In the genomic region with DNA sequence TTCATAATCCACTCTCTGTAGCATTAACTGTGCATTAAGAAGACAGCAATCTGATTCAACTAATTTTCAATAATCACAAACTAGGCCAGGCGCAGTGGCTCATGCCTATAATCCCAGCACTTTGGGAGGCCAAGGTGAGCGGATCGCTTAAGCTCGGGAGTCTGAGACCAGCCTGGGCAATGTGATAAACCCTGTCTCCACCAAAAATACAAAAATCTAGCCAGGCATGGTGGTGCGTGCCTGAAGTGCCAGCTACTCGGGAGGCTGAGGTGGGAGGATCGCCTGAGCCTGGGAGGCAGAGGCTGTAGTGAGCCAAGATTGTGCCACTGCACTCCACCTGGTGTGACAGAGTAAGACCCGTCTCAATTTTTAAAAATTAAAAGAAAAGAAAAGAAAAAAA, we compare ENCODE assay signal across 22 cellular contexts. TPM values are rescaled to one million over a fixed set of nuclear protein-coding genes. Genes with fewer than 3 reads are reported as not detected.
DNase-seq lines count a peak whose midpoint lies in the region; ATAC-seq and TF ChIP-seq lines count a peak whose summit lies in the region.
"Had no signal": no experiment of that assay in that cellular context is flagged by ENCODE, and none has a peak within 500 bp of the region (broad histone marks: within the 10 kb centered on the region; RNA-seq: fewer than 3 reads in every experiment).

No MANE protein-coding gene starts in this region.

- peaks cover 23 to 50% (median 47%) of the 10 kb centered on the region in 4 donors for H3K4me1 ChIP-seq in esophagus muscularis mucosa

- H3K27me3 Mint-ChIP-seq in CD4-positive, alpha-beta T cell, result no peaks in the 10 kb centered on the region
- no peaks in the 10 kb centered on the region for H3K27me3 Mint-ChIP-seq in T-cell
- no peaks in the 10 kb centered on the region for H3K27me3 Mint-ChIP-seq in stimulated activated memory B cell treated with anti-CD40 and anti-IgM and Interleukin-4, amounts not matched to agents 10 μg/mL and 1 μg/mL and 100 μg/mL, for 72 hours

- no peak for TF ChIP-seq EP300 in esophagus muscularis mucosa (IDR thresholded peaks at IDR 0.05)

- no peak for TF ChIP-seq POLR2A in esophagus muscularis mucosa (IDR thresholded peaks at IDR 0.05; ENCODE audit: low read depth)

- H3K36me3 ChIP-seq in esophagus muscularis mucosa, result no peaks in the 10 kb centered on the region

- POLR2A ChIA-PET in CD4-positive, alpha-beta T cell (lab: Charles Lee), result no interaction called here
- POLR2A ChIA-PET in T-cell (lab: Charles Lee), result no interaction called here

- CTCF ChIA-PET in CD4-positive, alpha-beta T cell (lab: Charles Lee), result no interaction called here
- CTCF ChIA-PET in T-cell (lab: Charles Lee), result no interaction called here

- DNase-seq in CD4-positive, alpha-beta T cell, result no peak
- DNase-seq in T-cell, result no peak
- DNase-seq in esophagus muscularis mucosa (ENCODE audit: extremely low spot score), result peak; percentile 55
- no peak for DNase-seq in activated CD4-positive, alpha-beta T cell treated with anti-CD3 and anti-CD28 coated beads, Interleukin-2, amount 50 U/mL, for 1 hour
- DNase-seq in HuH-7.5 (ENCODE audit: low spot score), result no peak
- DNase-seq in Right ventricle myocardium inferior (ENCODE audit: missing footprints), result no peak
- DNase-seq: C1 segment of cervical spinal cord, COR-L47, DMS 273 treated with DMSO at 0.1 percent for 48 hours, IMR-90, Karpas-422, NCI-H1417 treated with DMSO at 0.1 percent for 48 hours, NCI-H187 treated with DMSO at 0.1 percent for 48 hours, NCI-H226, NCI-H524, NCI-H82, PC-3 had no signal

- peaks cover 68% of the 10 kb centered on the region for H3K4me1 Mint-ChIP-seq in CD4-positive, alpha-beta T cell (ENCODE audit: low read depth)
- H3K4me1 Mint-ChIP-seq in T-cell, result peaks cover 59 to 67% (median 65%) of the 10 kb centered on the region in 3 donors
- H3K4me1 Mint-ChIP-seq in stimulated activated memory B cell treated with anti-CD40 and anti-IgM and Interleukin-4, amounts not matched to agents 10 μg/mL and 1 μg/mL and 100 μg/mL, for 72 hours, result peaks cover 72% of the 10 kb centered on the region

- H3K27ac Mint-ChIP-seq in CD4-positive, alpha-beta T cell, result peak overlapping the region; percentile 87
- H3K27ac Mint-ChIP-seq in T-cell, result peak overlapping the region; percentile 20 to 70
- H3K27ac Mint-ChIP-seq in stimulated activated memory B cell treated with anti-CD40 and anti-IgM and Interleukin-4, amounts not matched to agents 10 μg/mL and 1 μg/mL and 100 μg/mL, for 72 hours, result peak overlapping the region; percentile 98

- intact Hi-C loops in CD4-positive, alpha-beta T cell (cut with DNase I, micrococcal nuclease), result no loop called here
- intact Hi-C loops in esophagus muscularis mucosa (cut with DNase I) (no loop called here), Right ventricle myocardium inferior (cut with DNase I) (no loop called here)

- no peaks in the 10 kb centered on the region for H3K27me3 ChIP-seq in CD4-positive, alpha-beta T cell (ENCODE audit: control insufficient read depth, insufficient read depth, low read length)
- H3K27me3 ChIP-seq in esophagus muscularis mucosa, result no peaks in the 10 kb centered on the region

- H3K4me3 ChIP-seq in esophagus muscularis mucosa, result no peak overlapping the region

- ATAC-seq in CD4-positive, alpha-beta T cell (ENCODE audit: poor library complexity), result no peak
- no peak for ATAC-seq in T-cell (replicated peaks in 1 of 4)
- no peak for ATAC-seq in stimulated activated memory B cell treated with anti-CD40 and anti-IgM and Interleukin-4, amounts not matched to agents 10 μg/mL and 1 μg/mL and 100 μg/mL, for 72 hours
- no peak for ATAC-seq in Right ventricle myocardium inferior
- ATAC-seq: PC-3 had no signal

- H3K9me3 ChIP-seq in CD4-positive, alpha-beta T cell (ENCODE audit: control insufficient read depth, low read length), result no peaks in the 10 kb centered on the region
- H3K9me3 ChIP-seq in esophagus muscularis mucosa, result no peaks in the 10 kb centered on the region

- H3K9me3 Mint-ChIP-seq in CD4-positive, alpha-beta T cell, result no peaks in the 10 kb centered on the region
- H3K9me3 Mint-ChIP-seq in T-cell, result no peaks in the 10 kb centered on the region
- H3K9me3 Mint-ChIP-seq in stimulated activated memory B cell treated with anti-CD40 and anti-IgM and Interleukin-4, amounts not matched to agents 10 μg/mL and 1 μg/mL and 100 μg/mL, for 72 hours, result peaks cover 5% of the 10 kb centered on the region

- peaks cover 3% of the 10 kb centered on the region for H3K36me3 Mint-ChIP-seq in CD4-positive, alpha-beta T cell (ENCODE audit: low read depth)
- H3K36me3 Mint-ChIP-seq in T-cell, result no peaks in the 10 kb centered on the region
- peaks cover under 1% of the 10 kb centered on the region for H3K36me3 Mint-ChIP-seq in stimulated activated memory B cell treated with anti-CD40 and anti-IgM and Interleukin-4, amounts not matched to agents 10 μg/mL and 1 μg/mL and 100 μg/mL, for 72 hours

- TF ChIP-seq CTCF in CD4-positive, alpha-beta T cell (IDR thresholded peaks at IDR 0.05), result no peak
- TF ChIP-seq CTCF in esophagus muscularis mucosa (IDR thresholded peaks at IDR 0.05), result no peak

- H3K27ac ChIP-seq in CD4-positive, alpha-beta T cell (ENCODE audit: low read depth, low read length), result no peak overlapping the region
- peak overlapping the region in 1 of 4 donors; percentile 83 for H3K27ac ChIP-seq in esophagus muscularis mucosa (replicated peaks in 1 of 4)
- H3K27ac ChIP-seq: HL-60, RWPE1 had no signal

- WGBS in esophagus muscularis mucosa, result 99% methylated on average over 8 of the region's 8 CpGs

- H3K4me3 Mint-ChIP-seq in CD4-positive, alpha-beta T cell, result peak overlapping the region; percentile 51
- H3K4me3 Mint-ChIP-seq in T-cell, result peak overlapping the region in 1 of 3 donors; percentile 66
- no peak overlapping the region for H3K4me3 Mint-ChIP-seq in stimulated activated memory B cell treated with anti-CD40 and anti-IgM and Interleukin-4, amounts not matched to agents 10 μg/mL and 1 μg/mL and 100 μg/mL, for 72 hours

RNA-seq across cellular contexts. Expression of gene SERPINB9, which starts 29.5 kb away (rescaled TPM):
- total RNA-seq in CD4-positive, alpha-beta T cell, result 10 to 100 TPM; 25.8 to 27.4 TPM
- total RNA-seq in T-cell (10 to 100 TPM; 43.2 to 57.2 (median 47.1) TPM), esophagus muscularis mucosa (10 to 100 TPM in 1 of 4 donors, 1 to 10 TPM in 3; 5.4 to 17.7 (median 6.2) TPM), Right ventricle myocardium inferior (3.2 TPM)
- total RNA-seq: HT1080, MCF 10A had no signal

RNA-seq across cellular contexts. Expression of gene SERPINB1, which starts 32.0 kb away (rescaled TPM):
- 10 to 100 TPM; 58.3 to 58.4 TPM for total RNA-seq in CD4-positive, alpha-beta T cell
- total RNA-seq in T-cell (10 to 100 TPM; 40.3 to 60.9 (median 50.7) TPM), esophagus muscularis mucosa (100 to 1,000 TPM in 1 of 4 donors, 10 to 100 TPM in 3; 23.3 to 123 (median 29.9) TPM), Right ventricle myocardium inferior (27.5 TPM)

Comparison
In these comparisons a context has a peak if more than half of its experiments do, and no peak if none do; other contexts are left out.
1. H3K27ac Mint-ChIP-seq: peak in every context shown above with its lines; median percentile 98 in stimulated activated memory B cell treated with anti-CD40 and anti-IgM and Interleukin-4, amounts not matched to agents 10 μg/mL and 1 μg/mL and 100 μg/mL, for 72 hours; 87 in CD4-positive, alpha-beta T cell; 45 in T-cell.